In the genomic region with DNA sequence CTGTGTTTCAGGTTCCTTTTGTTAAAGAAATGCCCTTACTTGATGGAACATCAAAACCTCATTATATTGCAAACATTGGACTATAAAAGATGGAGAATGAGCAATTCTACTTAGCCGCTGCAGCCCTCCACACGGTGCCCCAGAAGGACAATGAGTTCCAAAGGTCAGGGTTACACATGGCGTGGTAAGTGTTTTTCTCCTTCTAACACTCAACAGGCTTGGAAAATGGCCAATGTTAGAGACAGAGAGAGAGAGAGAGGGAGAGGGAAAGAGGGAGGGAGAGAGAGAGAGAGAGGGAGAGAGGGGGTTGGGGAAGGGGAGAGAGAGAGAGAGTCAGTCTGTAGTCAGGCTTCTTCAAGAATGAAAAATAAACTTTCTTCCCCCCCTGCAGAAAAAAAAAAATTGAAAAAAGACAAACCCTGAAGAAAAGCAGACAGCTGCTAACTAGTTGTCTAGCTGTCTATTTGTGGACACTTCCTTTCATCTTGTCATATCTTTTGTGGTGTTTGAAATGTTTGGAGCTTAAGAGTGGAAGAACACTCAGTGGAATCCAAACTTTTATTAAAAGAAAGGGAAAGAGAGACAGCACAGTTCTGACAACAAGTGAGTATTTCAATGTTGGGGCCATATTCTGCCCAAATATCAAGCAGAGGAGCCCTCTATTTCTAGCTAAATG, we compare ENCODE assay signal across 15 cellular contexts.
DNase-seq lines count a peak whose midpoint lies in the region; ATAC-seq and TF ChIP-seq lines count a peak whose summit lies in the region.
"Had no signal": no experiment of that assay in that cellular context is flagged by ENCODE, and none has a peak within 500 bp of the region (broad histone marks: within the 10 kb centered on the region; RNA-seq: fewer than 3 reads in every experiment).

No MANE protein-coding gene starts in this region.

- no peak overlapping the region for H3K18ac ChIP-seq in mesenchymal stem cell (ENCODE audit: low read depth in 1 of 2, low read length in 2 of 2)

- H3K27ac ChIP-seq in mesenchymal stem cell (ENCODE audit: low read length, poor library complexity, severe bottlenecking) (no peak overlapping the region), Peyer's patch (no peak overlapping the region)
- H3K27ac ChIP-seq: 22Rv1, BLaER1, upper lobe of left lung had no signal

- DNase-seq in DMS 273 (lab: John Stamatoyannopoulos, UW; ENCODE audit: unreplicated experiment) = peak; percentile 35
- DNase-seq in DMS 273 treated with DMSO at 0.1 percent for 48 hours (lab: John Stamatoyannopoulos, UW) = no peak
- peak; percentile 8 for DNase-seq in NCI-H345 treated with DMSO at 0.1 percent for 48 hours (lab: John Stamatoyannopoulos, UW; ENCODE audit: unreplicated experiment)
- DNase-seq in left cardiac atrium = no peak
- DNase-seq in pons (ENCODE audit: low spot score) = peak; percentile 51
- no peak for DNase-seq in mesenchymal stem cell
- DNase-seq in Peyer's patch = no peak
- DNase-seq: activated CD8-positive, alpha-beta memory T cell treated with anti-CD3 and anti-CD28 coated beads, Interleukin-2, amount 50 U/mL, for 48 hours; activated gamma-delta T cell treated with Interleukin-2 at 50 U/mL for 16 hours; left colon; NCI-H524 treated with DMSO at 0.1 percent for 48 hours; upper lobe of left lung had no signal

- ATAC-seq in left cardiac atrium = peak; percentile 83 to 94
- ATAC-seq in GM19351 (IDR thresholded peaks at IDR 0.05; ENCODE audit: unreplicated experiment) = no peak
- ATAC-seq: left colon had no signal

- no peak overlapping the region for H4K8ac ChIP-seq in mesenchymal stem cell (ENCODE audit: low read length)

- no peak overlapping the region for H2AFZ ChIP-seq in mesenchymal stem cell (ENCODE audit: low read depth, low read length)

- no peak for TF ChIP-seq POLR2A in Peyer's patch (IDR thresholded peaks at IDR 0.05)

- H3K14ac ChIP-seq in mesenchymal stem cell (ENCODE audit: low read length in 2 of 2) = no peak overlapping the region

- H3K9me3 ChIP-seq in mesenchymal stem cell (ENCODE audit: control insufficient read depth, low read length) (no peaks in the 10 kb centered on the region), Peyer's patch (no peaks in the 10 kb centered on the region)
- H3K9me3 ChIP-seq: BLaER1, upper lobe of left lung had no signal

- no peak overlapping the region for H2BK12ac ChIP-seq in mesenchymal stem cell (ENCODE audit: low read length in 2 of 2)

- no peak for TF ChIP-seq CTCF in Peyer's patch (IDR thresholded peaks at IDR 0.05)

- no peak overlapping the region for H3K9ac ChIP-seq in mesenchymal stem cell (ENCODE audit: low read length)
- H3K9ac ChIP-seq: BLaER1 had no signal

- H4K91ac ChIP-seq in mesenchymal stem cell (ENCODE audit: low read length) = no peak overlapping the region

- H3K23ac ChIP-seq in mesenchymal stem cell (ENCODE audit: low read length in 2 of 2) = no peak overlapping the region

- H3K27me3 ChIP-seq in mesenchymal stem cell (ENCODE audit: control insufficient read depth in 1 of 2, insufficient read depth in 1 of 2, low read length in 2 of 2) (no peaks in the 10 kb centered on the region), Peyer's patch (no peaks in the 10 kb centered on the region)
- H3K27me3 ChIP-seq: BLaER1, upper lobe of left lung had no signal

- H2BK5ac ChIP-seq in mesenchymal stem cell (ENCODE audit: low read depth, low read length, poor library complexity, severe bottlenecking) = no peak overlapping the region

- no peaks in the 10 kb centered on the region for H3K36me3 ChIP-seq in mesenchymal stem cell (ENCODE audit: control insufficient read depth in 1 of 2, insufficient read depth in 2 of 2, low read depth in 1 of 2, low read length in 2 of 2)
- no peaks in the 10 kb centered on the region for H3K36me3 ChIP-seq in Peyer's patch
- H3K36me3 ChIP-seq: BLaER1, upper lobe of left lung had no signal

- 48% methylated on average over 2 of the region's 3 CpGs for WGBS in mesenchymal stem cell

- no peak overlapping the region for H3K4me2 ChIP-seq in mesenchymal stem cell (ENCODE audit: low read length, poor library complexity, severe bottlenecking)
- H3K4me2 ChIP-seq: BLaER1 had no signal

- intact Hi-C loops in left cardiac atrium (cut with DNase I) = no loop called here

- H3K4me1 ChIP-seq in mesenchymal stem cell (ENCODE audit: control insufficient read depth, insufficient read depth, low read depth, low read length) (no peaks in the 10 kb centered on the region), Peyer's patch (no peaks in the 10 kb centered on the region)
- H3K4me1 ChIP-seq: BLaER1, upper lobe of left lung had no signal

- no peak overlapping the region for H2AK5ac ChIP-seq in mesenchymal stem cell (ENCODE audit: low read length, severe bottlenecking)

- no peak overlapping the region for H3K4ac ChIP-seq in mesenchymal stem cell (ENCODE audit: low read depth in 1 of 2, low read length in 2 of 2)

- no peak overlapping the region for H2BK120ac ChIP-seq in mesenchymal stem cell (ENCODE audit: low read depth, low read length)

- H3K79me1 ChIP-seq in mesenchymal stem cell (replicated peaks; ENCODE audit: low read length, poor library complexity, severe bottlenecking) = no peaks in the 10 kb centered on the region

- no peak overlapping the region for H3K4me3 ChIP-seq in mesenchymal stem cell (ENCODE audit: insufficient read depth in 1 of 2, low read depth in 1 of 2, low read length in 2 of 2)
- no peak overlapping the region for H3K4me3 ChIP-seq in Peyer's patch
- H3K4me3 ChIP-seq: BLaER1, upper lobe of left lung had no signal

- no peak overlapping the region for H2BK15ac ChIP-seq in mesenchymal stem cell (ENCODE audit: low read depth, poor library complexity, severe bottlenecking)

Comparison
In these comparisons a context has a peak if more than half of its experiments do, and no peak if none do; other contexts are left out.
1. DNase-seq: peak in DMS 273 (single experiment), NCI-H345 treated with DMSO at 0.1 percent for 48 hours (single experiment) and pons (single experiment); none in DMS 273 treated with DMSO at 0.1 percent for 48 hours (single experiment), left cardiac atrium (single experiment), mesenchymal stem cell (single experiment) and Peyer's patch (0 of 3).